In genomic region chr17:38554430-38555350, GRCh38 we compare ENCODE assay signal across 10 cellular contexts. TPM values are rescaled to one million over a fixed set of nuclear protein-coding genes. Genes with fewer than 3 reads are reported as not detected.
DNase-seq lines count a peak whose midpoint lies in the region; ATAC-seq and TF ChIP-seq lines count a peak whose summit lies in the region.
"Had no signal": no experiment of that assay in that cellular context is flagged by ENCODE, and none has a peak within 500 bp of the region (broad histone marks: within the 10 kb centered on the region; RNA-seq: fewer than 3 reads in every experiment).

No MANE protein-coding gene starts in this region.

- DNase-seq in DMS 273 (lab: John Stamatoyannopoulos, UW; ENCODE audit: unreplicated experiment) (peak; percentile 84), NCI-H1417 treated with DMSO at 0.1 percent for 48 hours (lab: John Stamatoyannopoulos, UW) (peak; percentile 52), PC-3 (peak; percentile 77), epithelial cell of esophagus (ENCODE audit: low read depth) (peak; percentile 70), 8988T (no peak), DMS153 treated with DMSO at 0.1 percent for 48 hours (lab: John Stamatoyannopoulos, UW; ENCODE audit: unreplicated experiment) (no peak)
- DNase-seq in central memory CD4-positive, alpha-beta T cell = no peak
- DNase-seq: activated CD8-positive, alpha-beta memory T cell treated with anti-CD3 and anti-CD28 coated beads, Interleukin-2, amount 50 U/mL, for 48 hours; stimulated activated naive CD4-positive, alpha-beta T cell had no signal

- intact Hi-C loops in PC-3 (cut with micrococcal nuclease) = no loop called here

- peak overlapping the region; percentile 18 for H3K4me2 ChIP-seq in PC-3 (ENCODE audit: low read length)

- H3K27ac ChIP-seq in PC-3 (ENCODE audit: low read length) = peak overlapping the region; percentile 57

- no peaks in the 10 kb centered on the region for H3K79me2 ChIP-seq in PC-3 (ENCODE audit: low read length)

- no peaks in the 10 kb centered on the region for H3K27me3 ChIP-seq in PC-3 (ENCODE audit: low read length)

- no peaks in the 10 kb centered on the region for H4K20me1 ChIP-seq in PC-3 (ENCODE audit: low read length)

- peaks cover 39% of the 10 kb centered on the region for H3K4me1 ChIP-seq in PC-3 (ENCODE audit: insufficient read depth, low read length)

- no peak overlapping the region for H3K9ac ChIP-seq in PC-3 (ENCODE audit: low read length)

- POLR2A ChIA-PET in PC-3 (lab: Charles Lee; ENCODE audit: unreplicated experiment) = no interaction called here

- H3K9me3 ChIP-seq in PC-3 (ENCODE audit: low read length) = no peaks in the 10 kb centered on the region

- H3K9me2 ChIP-seq in PC-3 (replicated peaks; ENCODE audit: low read length) = no peaks in the 10 kb centered on the region

- H3F3A ChIP-seq in PC-3 (ENCODE audit: low read length, unreplicated experiment) = no peaks in the 10 kb centered on the region

- no peaks in the 10 kb centered on the region for H3K36me3 ChIP-seq in PC-3 (ENCODE audit: low read depth, low read length)

- CTCF ChIA-PET in PC-3 (lab: Charles Lee) = no interaction called here

- H2AFZ ChIP-seq in PC-3 (ENCODE audit: low read length) = no peak overlapping the region

- H3K4me3 ChIP-seq in PC-3 (ENCODE audit: low read length) (no peak overlapping the region), epithelial cell of esophagus (ENCODE audit: low read length) (no peak overlapping the region)

- TF ChIP-seq CTCF in PC-3 (conservative IDR thresholded peaks at IDR 0.05; ENCODE audit: low read depth, low read length) (no peak), epithelial cell of esophagus (IDR thresholded peaks at IDR 0.05; ENCODE audit: insufficient read depth, low read depth, low read length, missing control alignments) (no peak)

- BruUV-seq in PC-3 (replicated peaks; lab: Mats Ljungman, UMichigan) = no TSS peak

- ATAC-seq in PC-3 (no peak), GM21717 (IDR thresholded peaks at IDR 0.05; ENCODE audit: unreplicated experiment) (no peak)

RNA-seq across cellular contexts. Expression of gene SRCIN1, which starts 51.1 kb away (rescaled TPM):
- 1.8 and 2.6 TPM in 2 replicates for total RNA-seq in PC-3 (2014; rRNA removed)

Comparison
In these comparisons a context has a peak if more than half of its experiments do, and no peak if none do; other contexts are left out.
1. DNase-seq: peak in DMS 273 (single experiment), NCI-H1417 treated with DMSO at 0.1 percent for 48 hours (single experiment), PC-3 (single experiment) and epithelial cell of esophagus (single experiment); none in 8988T (single experiment), DMS153 treated with DMSO at 0.1 percent for 48 hours (single experiment) and central memory CD4-positive, alpha-beta T cell (single experiment).